ENCODE assay signal across 16 cellular contexts in genomic region chr12:95214466-95214865, GRCh38. TPM values are rescaled to one million over a fixed set of nuclear protein-coding genes. Genes with fewer than 3 reads are reported as not detected.
DNase-seq lines count a peak whose midpoint lies in the region; TF ChIP-seq lines count a peak whose summit lies in the region.
"Had no signal": no experiment of that assay in that cellular context is flagged by ENCODE, and none has a peak within 500 bp of the region (broad histone marks: within the 10 kb centered on the region; RNA-seq: fewer than 3 reads in every experiment).

No MANE protein-coding gene starts in this region.

- peaks cover 26% of the 10 kb centered on the region for H3K4me1 Mint-ChIP-seq in progenitor cell of endocrine pancreas (ENCODE audit: low read depth)

- H3K27ac Mint-ChIP-seq in progenitor cell of endocrine pancreas = no peak overlapping the region
- H3K27ac Mint-ChIP-seq: activated CD4-positive, alpha-beta memory T cell treated with anti-CD3 and anti-CD28 coated beads for 36 hours; immature natural killer cell; stimulated activated memory B cell treated with anti-CD40 and anti-IgM and Interleukin-4, amounts not matched to agents 10 μg/mL and 1 μg/mL and 100 μg/mL, for 72 hours had no signal

- TF ChIP-seq CTCF in progenitor cell of endocrine pancreas (IDR thresholded peaks at IDR 0.05; ENCODE audit: unreplicated experiment) = no peak

- no peaks in the 10 kb centered on the region for H3K27me3 Mint-ChIP-seq in progenitor cell of endocrine pancreas
- H3K27me3 Mint-ChIP-seq: activated CD4-positive, alpha-beta memory T cell treated with anti-CD3 and anti-CD28 coated beads for 36 hours; stimulated activated memory B cell treated with anti-CD40 and anti-IgM and Interleukin-4, amounts not matched to agents 10 μg/mL and 1 μg/mL and 100 μg/mL, for 72 hours had no signal

- H3K4me3 Mint-ChIP-seq in progenitor cell of endocrine pancreas (ENCODE audit: low read depth) = peak overlapping the region; percentile 90
- H3K4me3 Mint-ChIP-seq: activated CD4-positive, alpha-beta memory T cell treated with anti-CD3 and anti-CD28 coated beads for 36 hours; immature natural killer cell; stimulated activated memory B cell treated with anti-CD40 and anti-IgM and Interleukin-4, amounts not matched to agents 10 μg/mL and 1 μg/mL and 100 μg/mL, for 72 hours had no signal

- DNase-seq in NCI-H2171 treated with DMSO at 0.1 percent for 48 hours (lab: John Stamatoyannopoulos, UW) = peak; percentile 5
- DNase-seq in NCI-H2171 (lab: John Stamatoyannopoulos, UW) = no peak
- peak; percentile 9 for DNase-seq in NCI-H774 (lab: John Stamatoyannopoulos, UW)
- peak; percentile 12 for DNase-seq in dedifferentiated amniotic fluid mesenchymal stem cell (ENCODE audit: extremely low spot score)
- no peak for DNase-seq in progenitor cell of endocrine pancreas (ENCODE audit: low spot score, unreplicated experiment)
- DNase-seq in NCI-H2081 treated with DMSO at 0.1 percent for 48 hours (lab: John Stamatoyannopoulos, UW) = no peak
- no peak for DNase-seq in GM19238 (ENCODE audit: insufficient read length, low spot score)
- no peak for DNase-seq in NCI-H2196 (lab: John Stamatoyannopoulos, UW; ENCODE audit: unreplicated experiment)
- DNase-seq: activated CD4-positive, alpha-beta memory T cell treated with anti-CD3 and anti-CD28 coated beads for 36 hours; amniotic stem cell; foreskin melanocyte; immature natural killer cell; IMR-90; NCI-H1694; uterus had no signal

- H3K9me3 Mint-ChIP-seq in progenitor cell of endocrine pancreas (ENCODE audit: low read depth) = no peaks in the 10 kb centered on the region
- H3K9me3 Mint-ChIP-seq: activated CD4-positive, alpha-beta memory T cell treated with anti-CD3 and anti-CD28 coated beads for 36 hours; immature natural killer cell; stimulated activated memory B cell treated with anti-CD40 and anti-IgM and Interleukin-4, amounts not matched to agents 10 μg/mL and 1 μg/mL and 100 μg/mL, for 72 hours had no signal

- peaks cover 6% of the 10 kb centered on the region for H3K36me3 Mint-ChIP-seq in progenitor cell of endocrine pancreas (ENCODE audit: insufficient read depth)
- H3K36me3 Mint-ChIP-seq: immature natural killer cell; stimulated activated memory B cell treated with anti-CD40 and anti-IgM and Interleukin-4, amounts not matched to agents 10 μg/mL and 1 μg/mL and 100 μg/mL, for 72 hours had no signal

RNA-seq across cellular contexts. Expression of gene FGD6, which starts 2.8 kb away (rescaled TPM):
- 62.7 and 68.2 TPM in 2 replicates for total RNA-seq in progenitor cell of endocrine pancreas

RNA-seq across cellular contexts. Expression of gene VEZT, which starts 3.1 kb away (rescaled TPM):
- 126 and 132 TPM in 2 replicates for total RNA-seq in progenitor cell of endocrine pancreas

Comparison
In these comparisons a context has a peak if more than half of its experiments do, and no peak if none do; other contexts are left out.
1. DNase-seq: peak in NCI-H2171 treated with DMSO at 0.1 percent for 48 hours (single experiment), NCI-H774 (single experiment) and dedifferentiated amniotic fluid mesenchymal stem cell (single experiment); none in NCI-H2171 (single experiment), progenitor cell of endocrine pancreas (single experiment), NCI-H2081 treated with DMSO at 0.1 percent for 48 hours (single experiment), GM19238 (single experiment) and NCI-H2196 (single experiment).